ENCODE assay signal across 9 cellular contexts in genomic region chr4:55125763-55126541, GRCh38. TPM values are rescaled to one million over a fixed set of nuclear protein-coding genes. Genes with fewer than 3 reads are reported as not detected.
DNase-seq lines count a peak whose midpoint lies in the region; ATAC-seq and TF ChIP-seq lines count a peak whose summit lies in the region.
"Had no signal": no experiment of that assay in that cellular context is flagged by ENCODE, and none has a peak within 500 bp of the region (broad histone marks: within the 10 kb centered on the region; RNA-seq: fewer than 3 reads in every experiment).

No MANE protein-coding gene starts in this region.

- H3K27me3 ChIP-seq in gastroesophageal sphincter (peaks cover 13% of the 10 kb centered on the region), psoas muscle (ENCODE audit: insufficient read depth in 3 of 3, low read length in 2 of 3) (peaks cover 0 to 25% (median 6%) of the 10 kb centered on the region in 3 donors)

- ATAC-seq in SK-N-SH treated with all-trans-retinoic acid at 6 μM for 48 hours (peak; percentile 61), gastroesophageal sphincter (peak; percentile 55), psoas muscle (peak in 2 of 4 donors; percentile 31 to 44), GM19395 (IDR thresholded peaks at IDR 0.05; ENCODE audit: unreplicated experiment) (no peak), HG03521 (IDR thresholded peaks at IDR 0.05; ENCODE audit: unreplicated experiment) (no peak)

- DNase-seq in psoas muscle = peak; percentile 18 to 65
- no peak for DNase-seq in DMS79 treated with DMSO at 0.1 percent for 48 hours (lab: John Stamatoyannopoulos, UW)
- no peak for DNase-seq in midbrain (lab: John Stamatoyannopoulos, UW)
- DNase-seq: cortex of kidney had no signal

- H3K36me3 ChIP-seq in ES-I3 (ENCODE audit: insufficient read depth, low read length) = 0 out of 2 replicates have a peak, but pooled peaks cover 2% of the 10 kb centered on the region
- H3K36me3 ChIP-seq in gastroesophageal sphincter = no peaks in the 10 kb centered on the region
- no peaks in the 10 kb centered on the region for H3K36me3 ChIP-seq in psoas muscle (ENCODE audit: insufficient read depth in 1 of 2, low read depth in 1 of 2)

- TF ChIP-seq CTCF in gastroesophageal sphincter (IDR thresholded peaks at IDR 0.05) (no peak), psoas muscle (IDR thresholded peaks at IDR 0.05) (no peak)

- no peaks in the 10 kb centered on the region for H3K9me3 ChIP-seq in ES-I3 (ENCODE audit: control insufficient read depth, insufficient read depth, low read length)
- no peaks in the 10 kb centered on the region for H3K9me3 ChIP-seq in gastroesophageal sphincter
- H3K9me3 ChIP-seq in psoas muscle = no peaks in the 10 kb centered on the region

- TF ChIP-seq EP300 in gastroesophageal sphincter (IDR thresholded peaks at IDR 0.05) = no peak

- intact Hi-C loops in psoas muscle (cut with DNase I) = no loop called here

- H3K27ac ChIP-seq in gastroesophageal sphincter = peak overlapping the region in 3 of 4 donors; percentile 33 to 73 (median 56)
- H3K27ac ChIP-seq in psoas muscle = no peak overlapping the region

- no peak for TF ChIP-seq POLR2A in gastroesophageal sphincter (IDR thresholded peaks at IDR 0.05)

- H3K9ac ChIP-seq in ES-I3 (ENCODE audit: low read depth, low read length) = peak overlapping the region; percentile 81

- H3K4me3 ChIP-seq in gastroesophageal sphincter (peak overlapping the region; percentile 54 to 74), psoas muscle (peak overlapping the region; percentile 65)

- H3K4me1 ChIP-seq in ES-I3 (ENCODE audit: insufficient read depth, low read length) (no peaks in the 10 kb centered on the region; the same call in 1 of the 2 replicates), gastroesophageal sphincter (peaks cover 0 to 29% (median 0%) of the 10 kb centered on the region in 3 donors), psoas muscle (no peaks in the 10 kb centered on the region)

- 6% methylated on average over 9 of the region's 32 CpGs; no CpG with 5 or more reads in 1 of the 2 donors for WGBS in gastroesophageal sphincter (ENCODE audit: low coverage in 1 of 2), 2 donors
- WGBS in psoas muscle, 3 donors = 1 to 2% (median 1%) methylated on average over 32 of the region's 32 CpGs

TF ChIP-seq in SK-N-SH treated with all-trans-retinoic acid at 6 μM for 48 hours, 23 proteins besides CTCF, POLR2A, EP300 and RAD21:
- no peak for TF ChIP-seq ZNF8 (CRISPR knock-in tag; IDR thresholded peaks at IDR 0.05)
- no peak for TF ChIP-seq PPARA (CRISPR knock-in tag; IDR thresholded peaks at IDR 0.05; ENCODE audit: borderline replicate concordance)
- TF ChIP-seq TOX (CRISPR knock-in tag; IDR thresholded peaks at IDR 0.05; ENCODE audit: borderline replicate concordance) = no peak
- no peak for TF ChIP-seq ZC3H10 (CRISPR knock-in tag; IDR thresholded peaks at IDR 0.05)
- TF ChIP-seq OSR1 (CRISPR knock-in tag; IDR thresholded peaks at IDR 0.05) = no peak

RNA-seq across cellular contexts. Expression of gene KDR, which starts 0.6 kb away (rescaled TPM):
- total RNA-seq in gastroesophageal sphincter (10 to 100 TPM; 24.7 to 66.9 (median 33.4) TPM), psoas muscle (10 to 100 TPM in 2 of 4 donors, 1 to 10 TPM in 2; 6.1 to 19.4 (median 10.2) TPM)
- 1 to 10 TPM; 3.6 to 4.9 (median 4.5) TPM for polyA plus RNA-seq in psoas muscle

Comparison
In these comparisons a context has a peak if more than half of its experiments do, and no peak if none do; other contexts are left out.
1. ATAC-seq: peak in SK-N-SH treated with all-trans-retinoic acid at 6 μM for 48 hours (single experiment) and gastroesophageal sphincter (single experiment); none in GM19395 (single experiment) and HG03521 (single experiment).
2. DNase-seq: peak in psoas muscle (2 of 2); none in DMS79 treated with DMSO at 0.1 percent for 48 hours (single experiment) and midbrain (single experiment).